15 cellular contexts compared by ENCODE assay signal in genomic region chr19:55373993-55374757, GRCh38. TPM values are rescaled to one million over a fixed set of nuclear protein-coding genes. Genes with fewer than 3 reads are reported as not detected.
DNase-seq lines count a peak whose midpoint lies in the region; ATAC-seq and TF ChIP-seq lines count a peak whose summit lies in the region.
"Had no signal": no experiment of that assay in that cellular context is flagged by ENCODE, and none has a peak within 500 bp of the region (broad histone marks: within the 10 kb centered on the region; RNA-seq: fewer than 3 reads in every experiment).

No MANE protein-coding gene starts in this region.

- H4K91ac ChIP-seq in trophoblast cell (ENCODE audit: low read depth, low read length), result peak overlapping the region; percentile 76

- intact Hi-C loops in Panc1 (cut with micrococcal nuclease; ENCODE audit: unreplicated experiment) (loop anchor here (10.0 kb wide), 1 partner anchor 79 kb away; no protein-coding TSS in a partner anchor), colonic mucosa (cut with DNase I) (no loop called here)

- H3K4me2 ChIP-seq in GM23338 (peak overlapping the region; percentile 77), trophoblast cell (ENCODE audit: low read length) (peak overlapping the region; percentile 58)

- H3K4me1 ChIP-seq in GM23338 (ENCODE audit: insufficient read depth) (peaks cover 53% of the 10 kb centered on the region), Panc1 (ENCODE audit: control insufficient read depth, insufficient read depth, low read length) (peaks cover 54% of the 10 kb centered on the region), trophoblast cell (ENCODE audit: control insufficient read depth in 1 of 2, insufficient read depth in 2 of 2, low read length in 2 of 2) (peaks cover 42 to 46% of the 10 kb centered on the region in 2 experiments), colonic mucosa (peaks cover 1% of the 10 kb centered on the region)

- H3K27ac ChIP-seq in GM23338 (ENCODE audit: low read depth) (no peak overlapping the region), Panc1 (ENCODE audit: low read length) (peak overlapping the region; percentile 55; the same call in 1 of the 2 replicates), trophoblast cell (ENCODE audit: low read depth, low read length) (peak overlapping the region; percentile 78), colonic mucosa (no peak overlapping the region)
- H3K27ac ChIP-seq: esophagus muscularis mucosa, Peyer's patch, VCaP had no signal

- CTCF ChIA-PET in Panc1 (lab: Charles Lee), result no interaction called here

- no peaks in the 10 kb centered on the region for H3K9me2 ChIP-seq in GM23338 (ENCODE audit: insufficient read depth)

- no peaks in the 10 kb centered on the region; the same call in 2 of the 3 replicates for H3K36me3 Mint-ChIP-seq in GM23338 (ENCODE audit: low read depth)

- 0 out of 2 replicates have a peak, but pooled peaks cover 16% of the 10 kb centered on the region for H3F3A ChIP-seq in GM23338 (replicated peaks; ENCODE audit: low read depth)

- POLR2A ChIA-PET in Panc1 (lab: Charles Lee), result interaction anchor here (0.7 kb wide), 1 partner anchor 58 kb away, joined by 3 read pairs; no protein-coding TSS in a partner anchor

- no peak for DNase-seq in GM23338 (ENCODE audit: low spot score)
- DNase-seq in Panc1 (ENCODE audit: low read depth, low spot score), result no peak
- DNase-seq in fibroblast of pulmonary artery (ENCODE audit: low read depth), result peak; percentile 24
- no peak for DNase-seq in trophoblast cell
- no peak for DNase-seq in KG1 (lab: John Stamatoyannopoulos, UW)
- DNase-seq in DMS114 treated with DMSO at 0.1 percent for 48 hours (lab: John Stamatoyannopoulos, UW; ENCODE audit: unreplicated experiment), result no peak
- DNase-seq in stimulated activated CD4-positive, alpha-beta T cell treated with anti-CD3 and anti-CD28 coated beads, Interleukin-2, amount 100 ng/mL, for 24 hours, result no peak
- no peak for DNase-seq in colonic mucosa
- DNase-seq: activated T-cell treated with anti-CD3 and anti-CD28 coated beads, Interleukin-2, amount 50 U/mL, for 24 hours; NCI-H2107; occipital lobe; Peyer's patch had no signal

- H3K79me1 ChIP-seq in trophoblast cell (ENCODE audit: low read length), result peaks cover 37% of the 10 kb centered on the region

- H2AK5ac ChIP-seq in trophoblast cell (ENCODE audit: low read length), result peak overlapping the region; percentile 36

- H3K9ac ChIP-seq in trophoblast cell (ENCODE audit: low read length) (no peak overlapping the region), colonic mucosa (ENCODE audit: low read depth in 2 of 2, low read length in 2 of 2) (no peak overlapping the region)

- peak overlapping the region; percentile 52 for H3K4ac ChIP-seq in trophoblast cell (ENCODE audit: low read depth, low read length)

- H3K27me3 Mint-ChIP-seq in GM23338 (ENCODE audit: insufficient read depth, low read depth, poor library complexity), result peaks cover 56% of the 10 kb centered on the region

- in situ Hi-C loops in Panc1 (cut with HindIII; ENCODE audit: low pct_unique_long_range_greater_than_20kb, low sequenced_read_pairs), result no loop called here

- H3K27ac Mint-ChIP-seq in GM23338, result no peak overlapping the region
- H3K27ac Mint-ChIP-seq: activated T-cell treated with anti-CD3 and anti-CD28 coated beads, Interleukin-2, amount 50 U/mL, for 24 hours had no signal

- TF ChIP-seq CTCF in GM23338 (conservative IDR thresholded peaks at IDR 0.05; ENCODE audit: low read depth in 2 of 2) (no peak), Panc1 (IDR thresholded peaks at IDR 0.05) (no peak), fibroblast of pulmonary artery (IDR thresholded peaks at IDR 0.05; ENCODE audit: low read length, missing control alignments) (no peak), colonic mucosa (IDR thresholded peaks at IDR 0.05) (no peak)

- H3K27me3 ChIP-seq in GM23338 (ENCODE audit: insufficient read depth) (peaks cover 72% of the 10 kb centered on the region), Panc1 (ENCODE audit: control insufficient read depth, insufficient read depth, low read length) (no peaks in the 10 kb centered on the region), trophoblast cell (ENCODE audit: insufficient read depth, low read length) (no peaks in the 10 kb centered on the region), colonic mucosa (peaks cover 41% of the 10 kb centered on the region)

- H2BK5ac ChIP-seq in trophoblast cell (ENCODE audit: low read depth, low read length, poor library complexity), result peak overlapping the region; percentile 68

- peak overlapping the region; percentile 14 for H4K12ac ChIP-seq in trophoblast cell (ENCODE audit: low read depth, low read length)

- peak overlapping the region; percentile 55 for H3K4me3 Mint-ChIP-seq in GM23338
- H3K4me3 Mint-ChIP-seq: activated T-cell treated with anti-CD3 and anti-CD28 coated beads, Interleukin-2, amount 50 U/mL, for 24 hours had no signal

- no TSS peak for BruUV-seq in Panc1 (replicated peaks; lab: Mats Ljungman, UMichigan)

- H4K8ac ChIP-seq in trophoblast cell (ENCODE audit: low read depth, low read length), result peak overlapping the region; percentile 47

- H3K9me3 ChIP-seq in Panc1 (ENCODE audit: control insufficient read depth, insufficient read depth, low read depth, low read length), result no peaks in the 10 kb centered on the region
- H3K9me3 ChIP-seq in trophoblast cell (ENCODE audit: insufficient read depth, low read depth, low read length), result no peaks in the 10 kb centered on the region
- no peaks in the 10 kb centered on the region for H3K9me3 ChIP-seq in colonic mucosa
- H3K9me3 ChIP-seq: esophagus muscularis mucosa, Peyer's patch had no signal

- peak overlapping the region; percentile 21 for H3K18ac ChIP-seq in trophoblast cell (ENCODE audit: low read length)

- no peaks in the 10 kb centered on the region; the same call in 2 of the 3 replicates for H3K9me3 Mint-ChIP-seq in GM23338
- H3K9me3 Mint-ChIP-seq: activated T-cell treated with anti-CD3 and anti-CD28 coated beads, Interleukin-2, amount 50 U/mL, for 24 hours had no signal

- WGBS in trophoblast cell (ENCODE audit: extremely low coverage, insufficient coverage, insufficient read length), result no CpG with 5 or more reads among the region's 31 CpGs

- H3K36me3 ChIP-seq in GM23338 (ENCODE audit: insufficient read depth) (no peaks in the 10 kb centered on the region), Panc1 (ENCODE audit: control insufficient read depth, insufficient read depth, low read length) (no peaks in the 10 kb centered on the region), trophoblast cell (ENCODE audit: control insufficient read depth in 1 of 2, insufficient read depth in 2 of 2, low read length in 2 of 2) (no peaks in the 10 kb centered on the region), colonic mucosa (no peaks in the 10 kb centered on the region)
- H3K36me3 ChIP-seq: esophagus muscularis mucosa, Peyer's patch had no signal

- H2AFZ ChIP-seq in GM23338 (0 out of 2 replicates have a peak overlapping the region, but pooled peaks have one; percentile 5), trophoblast cell (ENCODE audit: insufficient read depth, low read length, poor library complexity) (no peak overlapping the region)

- peak overlapping the region; percentile 65 for H3K14ac ChIP-seq in trophoblast cell (ENCODE audit: low read length)

- no peak overlapping the region for H3K23ac ChIP-seq in trophoblast cell (ENCODE audit: low read length)

- no peaks in the 10 kb centered on the region for H4K20me1 ChIP-seq in GM23338 (replicated peaks; ENCODE audit: insufficient read depth)

- H3K4me1 Mint-ChIP-seq in GM23338, result peaks cover 54% of the 10 kb centered on the region

- H2BK120ac ChIP-seq in trophoblast cell (ENCODE audit: insufficient read depth, low read length, poor library complexity), result peak overlapping the region; percentile 74

- H3K79me2 ChIP-seq in GM23338 (replicated peaks; ENCODE audit: insufficient read depth), result no peaks in the 10 kb centered on the region
- peaks cover 12% of the 10 kb centered on the region for H3K79me2 ChIP-seq in trophoblast cell (ENCODE audit: control insufficient read depth, insufficient read depth, low read length, poor library complexity)

- H3K4me3 ChIP-seq in GM23338, result peak overlapping the region; percentile 47
- H3K4me3 ChIP-seq in Panc1 (ENCODE audit: low read depth in 2 of 2, low read length in 2 of 2), result peak overlapping the region in 1 of 2 experiments; percentile 38; a peak in 2 of 4 replicates
- no peak overlapping the region for H3K4me3 ChIP-seq in fibroblast of pulmonary artery (replicated peaks; ENCODE audit: low read depth, low read length)
- H3K4me3 ChIP-seq in trophoblast cell (ENCODE audit: low read depth, low read length), result no peak overlapping the region
- H3K4me3 ChIP-seq in colonic mucosa, result no peak overlapping the region
- H3K4me3 ChIP-seq: esophagus muscularis mucosa had no signal

- H2BK12ac ChIP-seq in trophoblast cell (ENCODE audit: low read length), result peak overlapping the region; percentile 83

- ATAC-seq in GM23338 (no peak), Panc1 (peak; percentile 18)

RNA-seq across cellular contexts. Expression of gene TMEM190, which starts 2.5 kb away (rescaled TPM):
- total RNA-seq in GM23338 (2014; rRNA removed; shearing (Covaris generic)), result not detected in 2 replicates
- polyA plus RNA-seq in GM23338 (2016; fragmentation: Nextera tagmentation; extraction: Ambion mirVana), result 4.2 and 4.8 TPM in 2 replicates
- total RNA-seq in Panc1 (2021; ENCODE audit: unreplicated experiment) (0.74 TPM), colonic mucosa (not detected)
- polyA plus RNA-seq in Panc1 (2012; ENCODE audit: insufficient read length), result not detected
- polyA plus RNA-seq in trophoblast cell (2013), result 0.15 and 0.18 TPM in 2 replicates
- total RNA-seq: esophagus muscularis mucosa, occipital lobe, Peyer's patch had no signal
- polyA plus RNA-seq: keratinocyte had no signal

RNA-seq across cellular contexts. Expression of gene IL11, which starts 3.9 kb away (rescaled TPM):
- total RNA-seq in GM23338 (2014; rRNA removed; shearing (Covaris generic)), result 1.1 and 2.2 TPM in 2 replicates
- polyA plus RNA-seq in GM23338 (2016; fragmentation: Nextera tagmentation; extraction: Ambion mirVana), result 0.58 and 1.7 TPM in 2 replicates
- total RNA-seq in Panc1 (2021; ENCODE audit: unreplicated experiment) (4.4 TPM), colonic mucosa (under 1 TPM in 1 of 2 donors, not detected in 1; 0.64 TPM)
- polyA plus RNA-seq in Panc1 (2012; ENCODE audit: insufficient read length), result 3.6 TPM
- 14.7 and 15.0 TPM in 2 replicates for polyA plus RNA-seq in trophoblast cell (2013)
- total RNA-seq: Peyer's patch had no signal

RNA-seq across cellular contexts. Expression of gene TMEM238, which starts 9.9 kb away (rescaled TPM):
- 4.1 and 7.5 TPM in 2 replicates for total RNA-seq in GM23338 (2014; rRNA removed; shearing (Covaris generic))
- polyA plus RNA-seq in GM23338 (2016; fragmentation: Nextera tagmentation; extraction: Ambion mirVana), result 0.55 and 0.59 TPM in 2 replicates
- total RNA-seq in Panc1 (2021; ENCODE audit: unreplicated experiment), result 7.4 TPM
- polyA plus RNA-seq in Panc1 (2012; ENCODE audit: insufficient read length), result 25.3 TPM
- polyA plus RNA-seq in trophoblast cell (2013), result 0.50 and 0.52 TPM in 2 replicates
- total RNA-seq in colonic mucosa, result 10 to 100 TPM; 78.1 to 85.9 TPM
- total RNA-seq: occipital lobe had no signal

RNA-seq across cellular contexts. Expression of gene GARIN5B, which starts 11.1 kb away (rescaled TPM):
- total RNA-seq in GM23338 (2014; rRNA removed; shearing (Covaris generic)), result not detected in 2 replicates
- polyA plus RNA-seq in GM23338 (2016; fragmentation: Nextera tagmentation; extraction: Ambion mirVana), result not detected in 2 replicates
- not detected for total RNA-seq in Panc1 (2021; ENCODE audit: unreplicated experiment)
- polyA plus RNA-seq in Panc1 (2012; ENCODE audit: insufficient read length), result not detected
- 0.04 and 0.06 TPM in 2 replicates for polyA plus RNA-seq in trophoblast cell (2013)
- total RNA-seq in colonic mucosa, result not detected
- total RNA-seq: esophagus muscularis mucosa, occipital lobe, Peyer's patch had no signal
- polyA plus RNA-seq: keratinocyte had no signal

RNA-seq across cellular contexts. Expression of gene RPL28, which starts 11.6 kb away (rescaled TPM):
- total RNA-seq in GM23338 (2014; rRNA removed; shearing (Covaris generic)), result 463 and 737 TPM in 2 replicates
- 1,528 and 1,802 TPM in 2 replicates for polyA plus RNA-seq in GM23338 (2016; fragmentation: Nextera tagmentation; extraction: Ambion mirVana)
- total RNA-seq in Panc1 (2021; ENCODE audit: unreplicated experiment) (2,154 TPM), colonic mucosa (1,000 to 10,000 TPM; 1,447 to 1,819 TPM)
- polyA plus RNA-seq in Panc1 (2012; ENCODE audit: insufficient read length), result 3,316 TPM
- 2,317 and 2,363 TPM in 2 replicates for polyA plus RNA-seq in trophoblast cell (2013)

Comparison
In these comparisons a context has a peak if more than half of its experiments do, and no peak if none do; other contexts are left out.
1. H3K27ac ChIP-seq: peak in Panc1 (single experiment) and trophoblast cell (single experiment); none in GM23338 (single experiment) and colonic mucosa (single experiment).